Comparison of ENCODE assay signal across 12 cellular contexts in the genomic region with DNA sequence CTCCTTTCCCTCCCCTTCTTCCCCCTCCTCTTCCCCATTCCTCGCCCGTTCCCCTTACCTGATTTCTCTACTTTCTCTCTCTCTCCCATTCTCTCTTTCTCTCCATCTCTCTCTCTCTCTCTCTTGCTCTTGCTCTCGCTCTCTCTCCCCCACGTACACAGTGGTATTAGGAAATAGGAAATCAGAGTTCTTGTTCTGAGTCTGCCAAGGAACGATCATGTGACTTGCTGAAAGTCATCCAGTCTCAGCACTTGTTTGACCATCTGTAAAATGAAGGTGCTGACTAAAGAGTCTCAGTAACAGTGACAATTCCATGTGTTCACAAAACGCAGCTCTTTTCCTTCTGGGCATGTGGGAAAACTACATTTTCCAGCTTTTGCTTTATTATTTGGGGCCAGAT.
DNase-seq lines count a peak whose midpoint lies in the region; ATAC-seq and TF ChIP-seq lines count a peak whose summit lies in the region.
"Had no signal": no experiment of that assay in that cellular context is flagged by ENCODE, and none has a peak within 500 bp of the region (broad histone marks: within the 10 kb centered on the region; RNA-seq: fewer than 3 reads in every experiment).

No MANE protein-coding gene starts in this region.

- H3K4me3 ChIP-seq in choroid plexus epithelial cell (ENCODE audit: low read depth, low read length) (no peak overlapping the region), upper lobe of left lung (peak overlapping the region in 1 of 4 donors; percentile 19)

- no peak overlapping the region for H3K27ac ChIP-seq in upper lobe of left lung

- no peak for TF ChIP-seq EP300 in upper lobe of left lung (IDR thresholded peaks at IDR 0.05)

- WGBS in upper lobe of left lung, 2 donors = 27 to 45% methylated on average over 6 of the region's 6 CpGs

- no peaks in the 10 kb centered on the region for H3K9me3 ChIP-seq in upper lobe of left lung

- ATAC-seq in upper lobe of left lung (ENCODE audit: low FRiP score in 2 of 2) (peak; percentile 72), GM21390 (IDR thresholded peaks at IDR 0.05; ENCODE audit: unreplicated experiment) (no peak)

- DNase-seq in SIG-M5 treated with dmso at 0.1 percent for 504 hours (lab: John Stamatoyannopoulos, UW; ENCODE audit: unreplicated experiment) (peak; percentile 18), SIG-M5 (lab: John Stamatoyannopoulos, UW) (no peak), choroid plexus epithelial cell (ENCODE audit: low read depth) (peak; percentile 91), kidney tubule cell (ENCODE audit: low spot score) (peak; percentile 72), upper lobe of left lung (peak in 1 of 2 donors; percentile 55), activated gamma-delta T cell (lab: John Stamatoyannopoulos, UW) (no peak), GDM1 (lab: John Stamatoyannopoulos, UW) (no peak)
- DNase-seq: activated CD4-positive, alpha-beta T cell treated with anti-CD3 and anti-CD28 coated beads for 4 hours; Kasumi-1; naive B cell; OCI-M1 had no signal

- no peaks in the 10 kb centered on the region for H3K36me3 ChIP-seq in upper lobe of left lung

- TF ChIP-seq POLR2A in upper lobe of left lung (IDR thresholded peaks at IDR 0.05) = no peak

- H3K4me1 ChIP-seq in upper lobe of left lung = peaks cover 3 to 14% (median 6%) of the 10 kb centered on the region in 4 donors

- TF ChIP-seq CTCF in choroid plexus epithelial cell (conservative IDR thresholded peaks at IDR 0.05; ENCODE audit: low read depth, low read length) (no peak), upper lobe of left lung (IDR thresholded peaks at IDR 0.05) (no peak)

- no peaks in the 10 kb centered on the region for H3K27me3 ChIP-seq in upper lobe of left lung

Comparison
In these comparisons a context has a peak if more than half of its experiments do, and no peak if none do; other contexts are left out.
1. DNase-seq: peak in SIG-M5 treated with dmso at 0.1 percent for 504 hours (single experiment), choroid plexus epithelial cell (single experiment) and kidney tubule cell (single experiment); none in SIG-M5 (single experiment), activated gamma-delta T cell (single experiment) and GDM1 (single experiment).